In the genomic region with DNA sequence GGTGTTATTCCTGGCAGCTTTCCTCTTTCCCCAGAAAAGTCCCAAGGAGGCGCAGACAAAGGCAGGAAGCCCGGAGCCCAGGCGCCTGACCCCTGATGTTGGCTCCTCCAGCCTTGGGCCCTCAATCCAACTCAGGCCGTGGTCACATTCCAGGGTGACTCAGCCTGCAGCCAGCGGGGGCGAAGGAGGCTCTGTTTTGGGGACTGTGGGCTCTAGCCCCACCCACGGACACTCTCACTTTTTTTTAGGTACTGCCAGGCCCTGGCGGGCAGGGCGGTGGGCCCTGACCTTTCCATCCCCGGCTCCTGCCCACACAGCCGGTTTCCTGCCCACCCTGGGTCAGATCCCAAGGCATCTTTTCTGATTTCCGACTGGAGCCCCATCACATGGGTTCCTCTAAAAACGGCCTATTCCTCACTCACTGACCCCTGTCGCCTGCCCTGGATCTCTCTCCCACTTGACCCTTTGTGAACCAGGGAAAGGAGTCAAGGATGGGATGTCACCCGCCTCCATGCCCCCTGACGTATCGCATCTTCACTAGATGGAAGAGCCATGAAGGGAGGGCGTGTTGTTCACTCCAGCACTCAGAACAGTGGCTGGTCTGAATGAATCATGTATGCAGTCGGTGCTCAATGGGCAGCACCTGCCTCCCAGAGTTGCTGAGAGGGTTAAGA, we compare ENCODE assay signal across 10 cellular contexts. TPM values are rescaled to one million over a fixed set of nuclear protein-coding genes. Genes with fewer than 3 reads are reported as not detected.
A peak's percentile ranks its signal among the peaks of the same experiment; 100 is the strongest.
DNase-seq lines count a peak whose midpoint lies in the region; ATAC-seq, FAIRE-seq and TF ChIP-seq lines count a peak whose summit lies in the region.
"Had no signal": no experiment of that assay in that cellular context is flagged by ENCODE, and none has a peak within 500 bp of the region (broad histone marks: within the 10 kb centered on the region; RNA-seq: fewer than 3 reads in every experiment).

No MANE protein-coding gene starts in this region.

- TF ChIP-seq CTCF in H1 (IDR thresholded peaks at IDR 0.05; ENCODE audit: control extremely low read depth in 1 of 3, insufficient read depth in 1 of 3, low read depth in 1 of 3, low read length in 3 of 3) (no peak), lung (IDR thresholded peaks at IDR 0.05; ENCODE audit: control extremely low read depth, extremely low read depth) (no peak), tibial nerve (IDR thresholded peaks at IDR 0.05) (no peak)

- H3K27me3 ChIP-seq in H1 (replicated peaks in 1 of 4; ENCODE audit: control insufficient read depth in 3 of 4, extremely low read depth in 1 of 4, insufficient read depth in 3 of 4, low read length in 3 of 4) (no peaks in the 10 kb centered on the region), lung (ENCODE audit: control insufficient read depth, insufficient read depth) (no peaks in the 10 kb centered on the region), tibial nerve (peaks cover 0 to 21% of the 10 kb centered on the region in 2 donors)

- no peak overlapping the region for H2BK15ac ChIP-seq in H1 (ENCODE audit: low read length)

- H3K27ac ChIP-seq in H1 (ENCODE audit: low read depth, low read length) (peak overlapping the region; percentile 21; the same call in 1 of the 2 replicates), lung (ENCODE audit: low read depth in 1 of 2, low read length in 1 of 2) (peak overlapping the region in 1 of 2 donors; percentile 71), tibial nerve (peak overlapping the region; percentile 50 to 85 (median 70))

- 0 out of 4 replicates have a peak overlapping the region, but pooled peaks of 1 of the 2 experiments have one; percentile 10 for H3K4me2 ChIP-seq in H1 (ENCODE audit: insufficient read depth in 1 of 2, low read depth in 2 of 2, low read length in 2 of 2)

- no peak overlapping the region for H2AFZ ChIP-seq in H1 (ENCODE audit: low read length)

- no peak for FAIRE-seq in H1 (lab: Jason Lieb, UNC)
- FAIRE-seq: islet of Langerhans had no signal

- DNase-seq in H1 (ENCODE audit: low read depth in 1 of 2, low spot score in 2 of 2) (peak in 1 of 2 experiments; percentile 65), lung (ENCODE audit: low spot score) (peak; percentile 56), tibial nerve (ENCODE audit: low spot score in 2 of 2) (peak; percentile 73 to 77), NCI-H524 treated with DMSO at 0.1 percent for 48 hours (lab: John Stamatoyannopoulos, UW) (no peak)
- DNase-seq in activated naive CD4-positive, alpha-beta T cell (lab: John Stamatoyannopoulos, UW) = no peak
- no peak for DNase-seq in activated naive CD4-positive, alpha-beta T cell treated with anti-CD3 and anti-CD28 coated beads, Interleukin-2, amount 50 U/mL, for 72 hours (ENCODE audit: low spot score in 2 of 2)
- DNase-seq: activated CD8-positive, alpha-beta memory T cell treated with anti-CD3 and anti-CD28 coated beads, Interleukin-2, amount 50 U/mL, for 4 hours had no signal

- peaks cover 9 to 24% (median 15%) of the 10 kb centered on the region in 4 experiments; a peak in 6 of 7 replicates for H3K4me1 ChIP-seq in H1 (replicated peaks in 1 of 4; ENCODE audit: control insufficient read depth in 3 of 4, insufficient read depth in 4 of 4, low read length in 3 of 4)
- H3K4me1 ChIP-seq in lung (ENCODE audit: control insufficient read depth in 2 of 2, insufficient read depth in 2 of 2, low read length in 2 of 2) = peaks cover 0 to 4% of the 10 kb centered on the region in 2 donors
- H3K4me1 ChIP-seq in tibial nerve = peaks cover 0 to 55% (median 15%) of the 10 kb centered on the region in 4 donors

- peak overlapping the region; percentile 45; the same call in 1 of the 2 replicates for H2BK12ac ChIP-seq in H1 (ENCODE audit: low read depth, low read length)

- no peak overlapping the region for H3K23ac ChIP-seq in H1 (ENCODE audit: insufficient read length)

- H3K23me2 ChIP-seq in H1 (ENCODE audit: low read depth, low read length) = peaks cover 2% of the 10 kb centered on the region; the same call in 1 of the 2 replicates

- CTCF ChIA-PET in H1 (lab: Charles Lee; ENCODE audit: partially characterized antibody) = interaction anchor here (0.8 to 2.1 kb wide), 8 partner anchors 17 to 177 kb away, joined by 3 to 12 read pairs (median 4); no protein-coding TSS in a partner anchor

- H3K79me2 ChIP-seq in H1 (ENCODE audit: control insufficient read depth in 1 of 2, insufficient read depth in 2 of 2, low read length in 2 of 2) = peaks cover 0 to 33% of the 10 kb centered on the region in 2 experiments; a peak in 2 of 4 replicates

- H3K79me1 ChIP-seq in H1 (ENCODE audit: low read depth, low read length) = peaks cover 5% of the 10 kb centered on the region; the same call in 1 of the 2 replicates

- H2BK120ac ChIP-seq in H1 (replicated peaks; ENCODE audit: low read depth, low read length) = no peak overlapping the region

- peak overlapping the region; percentile 7; the same call in 1 of the 2 replicates for H4K8ac ChIP-seq in H1 (ENCODE audit: extremely low read depth, insufficient read depth, low read length)

- H2BK20ac ChIP-seq in H1 (ENCODE audit: low read length) = no peak overlapping the region

- no peak overlapping the region for H3K14ac ChIP-seq in H1 (ENCODE audit: insufficient read length)

- peak overlapping the region; percentile 45 for H4K91ac ChIP-seq in H1 (replicated peaks; ENCODE audit: insufficient read length, low read length)

- no peaks in the 10 kb centered on the region for H4K20me1 ChIP-seq in H1 (replicated peaks in 1 of 2; ENCODE audit: control insufficient read depth in 1 of 2, insufficient read depth in 2 of 2, low read length in 2 of 2)

- no peak overlapping the region for H3K4ac ChIP-seq in H1 (replicated peaks; ENCODE audit: insufficient read length, low read depth, low read length)

- POLR2A ChIA-PET in H1 (lab: Charles Lee; ENCODE audit: partially characterized antibody) = interaction anchor here (0.8 to 1.2 kb wide), 3 partner anchors 32 to 81 kb away, joined by 3 to 4 read pairs (median 3); no protein-coding TSS in a partner anchor

- H3K36me3 ChIP-seq in H1 (ENCODE audit: control insufficient read depth in 2 of 4, insufficient read depth in 4 of 4, low read length in 3 of 4) = peaks cover 0 to 11% (median 0%) of the 10 kb centered on the region in 4 experiments; a peak in 2 of 8 replicates
- no peaks in the 10 kb centered on the region for H3K36me3 ChIP-seq in lung (ENCODE audit: control insufficient read depth in 2 of 2, insufficient read depth in 2 of 2, low read length in 2 of 2)
- no peaks in the 10 kb centered on the region for H3K36me3 ChIP-seq in tibial nerve

- peak overlapping the region in 1 of 2 donors; percentile 29 for H3K27ac Mint-ChIP-seq in activated naive CD4-positive, alpha-beta T cell treated with anti-CD3 and anti-CD28 coated beads, Interleukin-2, amount 50 U/mL, for 72 hours

- H3K18ac ChIP-seq in H1 (ENCODE audit: extremely low read depth, low read length) = peak overlapping the region; percentile 10; the same call in 1 of the 2 replicates

- H3K9me3 ChIP-seq in H1 (ENCODE audit: insufficient read depth in 2 of 2, low read depth in 1 of 2, low read length in 1 of 2) (no peaks in the 10 kb centered on the region), lung (ENCODE audit: control insufficient read depth in 2 of 2, insufficient read depth in 1 of 2, low read length in 1 of 2) (no peaks in the 10 kb centered on the region), tibial nerve (no peaks in the 10 kb centered on the region)

- TF ChIP-seq POLR2A in H1 (IDR thresholded peaks at IDR 0.05; ENCODE audit: control extremely low read depth in 1 of 2, low read depth in 2 of 2, low read length in 2 of 2) = no peak
- TF ChIP-seq POLR2A in tibial nerve (IDR thresholded peaks at IDR 0.05) = no peak

- TF ChIP-seq RAD21 in Ishikawa (IDR thresholded peaks at IDR 0.05; ENCODE audit: low read depth) = no peak
- TF ChIP-seq RAD21 in H1 (IDR thresholded peaks at IDR 0.05 in 1 of 2, conservative IDR thresholded peaks at IDR 0.05 in 1 of 2; ENCODE audit: low read depth in 2 of 2, low read length in 2 of 2) = peak in 1 of 2 experiments; percentile 2; a peak in 1 of 4 replicates

- H2BK5ac ChIP-seq in H1 (ENCODE audit: low read depth, low read length) = peak overlapping the region; percentile 29; the same call in 1 of the 2 replicates

- peak overlapping the region; percentile 30; the same call in 1 of the 2 replicates for H2AK5ac ChIP-seq in H1 (ENCODE audit: low read depth, low read length)

- H3K56ac ChIP-seq in H1 (replicated peaks; ENCODE audit: insufficient read length, low read depth, low read length) = no peak overlapping the region

- H4K5ac ChIP-seq in H1 (ENCODE audit: insufficient read length, low read depth, low read length) = peak overlapping the region; percentile 6

- 61% methylated on average over 19 of the region's 19 CpGs; no CpG with 5 or more reads in 1 of the 2 experiments for WGBS in H1 (ENCODE audit: extremely low coverage in 1 of 2, insufficient coverage in 1 of 2, insufficient read length in 1 of 2, insufficient replicate concordance in 2 of 2, low coverage in 1 of 2, low lambda C conversion rate in 2 of 2, missing lambda C conversion rate in 1 of 2), 2 experiments
- 59 to 75% methylated on average over 19 of the region's 19 CpGs for WGBS in lung, 2 donors
- 34 to 42% methylated on average over 17 to 19 of the region's 19 CpGs for WGBS in tibial nerve, 2 donors

- TF ChIP-seq EP300 in Ishikawa (IDR thresholded peaks at IDR 0.05; ENCODE audit: borderline replicate concordance) = peak; percentile 26; the same call in 1 of the 2 replicates
- no peak for TF ChIP-seq EP300 in H1 (IDR thresholded peaks at IDR 0.05; ENCODE audit: borderline replicate concordance in 1 of 2, low read depth in 2 of 2, low read length in 2 of 2)
- TF ChIP-seq EP300 in tibial nerve (IDR thresholded peaks at IDR 0.05) = peak; percentile 27 to 83

- peak; percentile 60 for ATAC-seq in lung (ENCODE audit: insufficient read depth, low FRiP score)
- ATAC-seq in HG02840 (IDR thresholded peaks at IDR 0.05; ENCODE audit: low FRiP score, unreplicated experiment) = no peak
- no peak for ATAC-seq in activated naive CD4-positive, alpha-beta T cell treated with anti-CD3 and anti-CD28 coated beads, Interleukin-2, amount 50 U/mL, for 72 hours

- peaks cover 4 to 6% of the 10 kb centered on the region in 2 donors for H3K36me3 Mint-ChIP-seq in activated naive CD4-positive, alpha-beta T cell treated with anti-CD3 and anti-CD28 coated beads, Interleukin-2, amount 50 U/mL, for 72 hours

- no peak overlapping the region for H3K9ac ChIP-seq in H1 (replicated peaks in 1 of 4; ENCODE audit: extremely low read depth in 1 of 4, low read depth in 3 of 4, low read length in 3 of 4)

- H3K9me3 Mint-ChIP-seq in activated naive CD4-positive, alpha-beta T cell treated with anti-CD3 and anti-CD28 coated beads, Interleukin-2, amount 50 U/mL, for 72 hours = peaks cover 0 to 3% of the 10 kb centered on the region in 2 donors

- H3K4me3 ChIP-seq in H1 (ENCODE audit: extremely low read depth in 1 of 4, insufficient read depth in 2 of 4, low read depth in 3 of 4, low read length in 4 of 4) (no peak overlapping the region), lung (no peak overlapping the region), tibial nerve (peak overlapping the region in 1 of 4 donors; percentile 3)

RNA-seq across cellular contexts. Expression of gene PTGIS, which starts 5.5 kb away (rescaled TPM):
- 35.5 and 40.2 TPM in 2 replicates for total RNA-seq in H1 (2021; fragmentation: NEBNext Ultra II Directional; extraction: Animal tissue kit (Norgen Biotek cat#: 25700))
- polyA plus RNA-seq in H1 (2011; rRNA removed) (29.9 and 44.0 TPM in 2 replicates), lung (10 to 100 TPM in 1 of 2 donors, 1 to 10 TPM in 1; 5.3 to 12.6 TPM)
- polyA plus RNA-seq in H1 (2011; cell fraction: cytosol; rRNA removed) = 29.9 TPM
- polyA plus RNA-seq in H1 (2011; cell fraction: nucleus; rRNA removed) = 37.9 TPM
- 22.4 to 30.7 TPM (median 23.3 TPM) in 4 replicates for polyA plus RNA-seq in H1 (2012, experiment 1 of 2)
- 22.9 TPM for polyA plus RNA-seq in H1 (2012, experiment 2 of 2)
- 23.7 TPM for polyA plus RNA-seq in H1 (2013, experiment 1 of 2)
- 26.0 TPM for polyA plus RNA-seq in H1 (2013, experiment 2 of 2)
- 34.2 and 40.8 TPM in 2 replicates for polyA minus RNA-seq in H1 (2011; rRNA and poly(A)+ RNA removed)
- polyA minus RNA-seq in H1 (2011; cell fraction: cytosol; rRNA and poly(A)+ RNA removed) = 28.5 TPM
- 16.2 TPM for polyA minus RNA-seq in H1 (2011; cell fraction: nucleus; rRNA and poly(A)+ RNA removed)
- total RNA-seq in lung (10 to 100 TPM; 17.1 to 43.8 TPM), tibial nerve (10 to 100 TPM; 31.5 to 92.4 (median 47.5) TPM)
- 1 to 10 TPM in 1 of 2 donors, under 1 TPM in 1; 0.60 to 1.0 TPM for total RNA-seq in activated naive CD4-positive, alpha-beta T cell treated with anti-CD3 and anti-CD28 coated beads, Interleukin-2, amount 50 U/mL, for 72 hours

Comparison
In these comparisons a context has a peak if more than half of its experiments do, and no peak if none do; other contexts are left out.
1. DNase-seq: peak in lung (single experiment) and tibial nerve (2 of 2); none in activated naive CD4-positive, alpha-beta T cell (0 of 4), activated naive CD4-positive, alpha-beta T cell treated with anti-CD3 and anti-CD28 coated beads, Interleukin-2, amount 50 U/mL, for 72 hours (0 of 2) and NCI-H524 treated with DMSO at 0.1 percent for 48 hours (single experiment).
2. RNA of gene PTGIS, which starts 5.5 kb away (total RNA-seq): 31.5 to 92.4 TPM in tibial nerve, 17.1 to 43.8 TPM in lung and 35.5 to 40.2 TPM in H1; 0.60 to 1.0 TPM in activated naive CD4-positive, alpha-beta T cell treated with anti-CD3 and anti-CD28 coated beads, Interleukin-2, amount 50 U/mL, for 72 hours; every median in the first group is over 4 times any median in the second.